ENCODE assay signal across 3 cellular contexts in genomic region chr9:70773579-70773978, GRCh38.
"Had no signal": no experiment of that assay in that cellular context is flagged by ENCODE, and none has a peak within 500 bp of the region (broad histone marks: within the 10 kb centered on the region; RNA-seq: fewer than 3 reads in every experiment).

No MANE protein-coding gene starts in this region.

- DNase-seq: GDM1, GF-D8 had no signal

- H3K4me3 ChIP-seq: GM12878 had no signal
